32 cellular contexts compared by ENCODE assay signal in the genomic region with DNA sequence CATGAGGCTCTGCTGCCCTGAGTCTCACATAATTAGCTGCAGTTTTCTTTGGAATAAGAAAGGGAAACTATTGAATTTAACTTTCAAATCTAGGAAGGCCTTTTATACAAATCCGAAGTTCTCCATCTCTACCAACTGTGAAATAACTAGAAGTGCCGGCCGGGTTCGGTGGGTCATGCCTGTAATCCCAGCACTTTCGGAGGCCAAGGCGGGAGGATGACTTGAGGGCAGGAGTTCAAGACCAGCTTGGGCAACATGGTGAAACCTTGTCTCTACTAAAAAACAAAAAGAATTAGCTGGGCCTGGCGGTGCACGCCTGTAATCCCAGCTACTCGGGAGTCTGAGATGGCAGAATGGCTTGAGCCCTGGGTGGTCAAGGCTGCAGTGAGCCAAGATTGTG. TPM values are rescaled to one million over a fixed set of nuclear protein-coding genes. Genes with fewer than 3 reads are reported as not detected.
"Had no signal": no experiment of that assay in that cellular context is flagged by ENCODE, and none has a peak within 500 bp of the region (broad histone marks: within the 10 kb centered on the region; RNA-seq: fewer than 3 reads in every experiment).

No MANE protein-coding gene starts in this region.

- H3K27ac ChIP-seq: colonic mucosa, epithelial cell of prostate, foreskin keratinocyte, left lung, lower lobe of right lung, neutrophil, parathyroid adenoma, stomach had no signal

- ATAC-seq: esophagus mucosa; foreskin keratinocyte; left cardiac atrium; left lung; lower lobe of right lung; natural killer cell treated with Interleukin-12 subunit alpha and Interleukin-12 subunit beta and Interleukin-15 and Interleukin-18, amount 100 ng/mL, for 72 hours; sciatic nerve; stimulated activated effector memory CD8-positive, alpha-beta T cell treated with anti-CD3 and anti-CD28 coated beads, Interleukin-12 subunit alpha, Interleukin-12 subunit beta, amount 100 ng/mL, for 72 hours had no signal

- H3K79me2 ChIP-seq: parathyroid adenoma had no signal

- H3K4me1 ChIP-seq: colonic mucosa, foreskin keratinocyte, parathyroid adenoma, stomach had no signal

- H3K27ac Mint-ChIP-seq: dendritic cell treated with granulocyte-macrophage colony-stimulating factor and Interleukin-4, amounts not matched to agents 40 ng/mL and 50 ng/mL, for 4 days; endodermal cell; memory B cell; naive B cell; natural killer cell treated with Interleukin-12 subunit alpha and Interleukin-12 subunit beta and Interleukin-15 and Interleukin-18, amount 100 ng/mL, for 72 hours; progenitor cell of endocrine pancreas; stimulated activated effector memory CD8-positive, alpha-beta T cell treated with anti-CD3 and anti-CD28 coated beads, Interleukin-12 subunit alpha, Interleukin-12 subunit beta, amount 100 ng/mL, for 72 hours had no signal

- H3K9ac ChIP-seq: parathyroid adenoma had no signal

- H3K4me3 Mint-ChIP-seq: dendritic cell treated with granulocyte-macrophage colony-stimulating factor and Interleukin-4, amounts not matched to agents 40 ng/mL and 50 ng/mL, for 4 days; endodermal cell; memory B cell; naive B cell; natural killer cell treated with Interleukin-12 subunit alpha and Interleukin-12 subunit beta and Interleukin-15 and Interleukin-18, amount 100 ng/mL, for 72 hours; neural crest cell; stimulated activated effector memory CD8-positive, alpha-beta T cell treated with anti-CD3 and anti-CD28 coated beads, Interleukin-12 subunit alpha, Interleukin-12 subunit beta, amount 100 ng/mL, for 72 hours had no signal

- H3K36me3 ChIP-seq: colonic mucosa, heart right ventricle, left lung, lower lobe of right lung, neutrophil, right atrium auricular region, stomach, tibial nerve, upper lobe of left lung had no signal

- H2AFZ ChIP-seq: parathyroid adenoma had no signal

- H3K9me3 Mint-ChIP-seq: dendritic cell treated with granulocyte-macrophage colony-stimulating factor and Interleukin-4, amounts not matched to agents 40 ng/mL and 50 ng/mL, for 4 days; endodermal cell; memory B cell; natural killer cell treated with Interleukin-12 subunit alpha and Interleukin-12 subunit beta and Interleukin-15 and Interleukin-18, amount 100 ng/mL, for 72 hours; stimulated activated effector memory CD8-positive, alpha-beta T cell treated with anti-CD3 and anti-CD28 coated beads, Interleukin-12 subunit alpha, Interleukin-12 subunit beta, amount 100 ng/mL, for 72 hours had no signal

- H3K27me3 ChIP-seq: colonic mucosa, foreskin keratinocyte, left lung, right atrium auricular region, stomach, tibial nerve, upper lobe of left lung had no signal

- H3K9me3 ChIP-seq: colonic mucosa, heart right ventricle, left lung, lower lobe of right lung, neutrophil, right atrium auricular region, stomach, tibial nerve, upper lobe of left lung had no signal

- H3K27me3 Mint-ChIP-seq: dendritic cell treated with granulocyte-macrophage colony-stimulating factor and Interleukin-4, amounts not matched to agents 40 ng/mL and 50 ng/mL, for 4 days; memory B cell; natural killer cell treated with Interleukin-12 subunit alpha and Interleukin-12 subunit beta and Interleukin-15 and Interleukin-18, amount 100 ng/mL, for 72 hours; progenitor cell of endocrine pancreas had no signal

- H3K4me2 ChIP-seq: smooth muscle cell had no signal

- H3K4me1 Mint-ChIP-seq: endodermal cell; memory B cell; naive B cell; stimulated activated effector memory CD8-positive, alpha-beta T cell treated with anti-CD3 and anti-CD28 coated beads, Interleukin-12 subunit alpha, Interleukin-12 subunit beta, amount 100 ng/mL, for 72 hours had no signal

- DNase-seq: colonic mucosa; effector CD8-positive, alpha-beta T cell; endodermal cell; foreskin keratinocyte; glutamatergic neuron; heart right ventricle; hippocampal formation; left cardiac atrium; left lung; lower lobe of right lung; naive B cell; stimulated activated CD4-positive, alpha-beta T cell treated with anti-CD3 and anti-CD28 coated beads, Interleukin-12 subunit alpha, Interleukin-12 subunit beta, amount 100 ng/mL, for 4 hours; stimulated activated CD4-positive, alpha-beta T cell treated with anti-CD3 and anti-CD28 coated beads, Interleukin-1b, Interleukin-23, amount 100 ng/mL, for 48 hours; stimulated activated CD4-positive, alpha-beta T cell treated with anti-CD3 and anti-CD28 coated beads, Interleukin-4, amount 100 ng/mL, for 1 hour; stimulated activated naive CD4-positive, alpha-beta T cell treated with Interleukin-2 at 50 U/mL for 16 hours; stomach; upper lobe of left lung had no signal

- H3K4me3 ChIP-seq: colonic mucosa, heart right ventricle, left lung, lower lobe of right lung, right atrium auricular region, smooth muscle cell, stomach, tibial nerve, upper lobe of left lung had no signal

- H3K36me3 Mint-ChIP-seq: memory B cell; naive B cell; natural killer cell treated with Interleukin-12 subunit alpha and Interleukin-12 subunit beta and Interleukin-15 and Interleukin-18, amount 100 ng/mL, for 72 hours; stimulated activated effector memory CD8-positive, alpha-beta T cell treated with anti-CD3 and anti-CD28 coated beads, Interleukin-12 subunit alpha, Interleukin-12 subunit beta, amount 100 ng/mL, for 72 hours had no signal

RNA-seq across cellular contexts. Expression of gene COL8A1, which starts 43.6 kb away (rescaled TPM):
- total RNA-seq: mononuclear cell, progenitor cell of endocrine pancreas had no signal
